8 cellular contexts compared by ENCODE assay signal in genomic region chr4:110510955-110511544, GRCh38. TPM values are rescaled to one million over a fixed set of nuclear protein-coding genes. Genes with fewer than 3 reads are reported as not detected.
DNase-seq lines count a peak whose midpoint lies in the region; ATAC-seq and TF ChIP-seq lines count a peak whose summit lies in the region.
"Had no signal": no experiment of that assay in that cellular context is flagged by ENCODE, and none has a peak within 500 bp of the region (broad histone marks: within the 10 kb centered on the region; RNA-seq: fewer than 3 reads in every experiment).

No MANE protein-coding gene starts in this region.

- H3K36me3 Mint-ChIP-seq in HFFc6 (ENCODE audit: low read depth), result no peaks in the 10 kb centered on the region
- H3K36me3 Mint-ChIP-seq in stimulated activated naive B cell treated with anti-CD40 and anti-IgM and Interleukin-4, amounts not matched to agents 10 μg/mL and 1 μg/mL and 100 μg/mL, for 72 hours, result no peaks in the 10 kb centered on the region

- 32 to 38% (median 37%) methylated on average over 4 of the region's 4 CpGs for WGBS in adrenal gland, 4 donors
- 38 to 40% methylated on average over 4 of the region's 4 CpGs for WGBS in lower leg skin, 2 donors

- TF ChIP-seq CTCF in GM10266 (IDR thresholded peaks at IDR 0.05; ENCODE audit: control insufficient read depth, insufficient read depth, low read depth, missing control alignments) (peak; percentile 50), HFFc6 (IDR thresholded peaks at IDR 0.05) (peak; percentile 93), adrenal gland (IDR thresholded peaks at IDR 0.05) (peak; percentile 47 to 77 (median 61)), right atrium auricular region (IDR thresholded peaks at IDR 0.05) (peak; percentile 48 to 79), lower leg skin (IDR thresholded peaks at IDR 0.05) (peak in 1 of 3 donors; percentile 45)

- peak; percentile 36 for DNase-seq in GM10266 (ENCODE audit: extremely low spot score)
- DNase-seq in HFFc6, result peak; percentile 48
- peak; percentile 16 for DNase-seq in NCI-H2029 treated with DMSO at 0.1 percent for 48 hours (lab: John Stamatoyannopoulos, UW)
- no peak for DNase-seq in adrenal gland
- DNase-seq in right atrium auricular region (ENCODE audit: low spot score), result no peak
- no peak for DNase-seq in stimulated activated naive B cell treated with anti-CD40 and anti-IgM and Interleukin-4, amounts not matched to agents 10 μg/mL and 1 μg/mL and 100 μg/mL, for 72 hours
- DNase-seq in lower leg skin (ENCODE audit: low spot score in 2 of 2), result no peak

- no peaks in the 10 kb centered on the region for H3K9me3 Mint-ChIP-seq in HFFc6
- no peaks in the 10 kb centered on the region for H3K9me3 Mint-ChIP-seq in stimulated activated naive B cell treated with anti-CD40 and anti-IgM and Interleukin-4, amounts not matched to agents 10 μg/mL and 1 μg/mL and 100 μg/mL, for 72 hours

- H3K9me3 ChIP-seq in adrenal gland (replicated peaks in 1 of 3), result no peaks in the 10 kb centered on the region
- no peaks in the 10 kb centered on the region for H3K9me3 ChIP-seq in right atrium auricular region

- intact Hi-C loops in adrenal gland (cut with DNase I) (no loop called here), lower leg skin (cut with DNase I; ENCODE audit: low total_unique reads) (no loop called here)

- H3K4me1 ChIP-seq in adrenal gland (replicated peaks in 1 of 2) (peaks cover 0 to 8% of the 10 kb centered on the region in 2 donors), right atrium auricular region (no peaks in the 10 kb centered on the region)

- peak; percentile 41 to 54 for ATAC-seq in stimulated activated naive B cell treated with anti-CD40 and anti-IgM and Interleukin-4, amounts not matched to agents 10 μg/mL and 1 μg/mL and 100 μg/mL, for 72 hours (replicated peaks)

- peaks cover 10% of the 10 kb centered on the region; the same call in 1 of the 2 replicates for H3K4me1 Mint-ChIP-seq in HFFc6 (ENCODE audit: low read depth)
- H3K4me1 Mint-ChIP-seq in stimulated activated naive B cell treated with anti-CD40 and anti-IgM and Interleukin-4, amounts not matched to agents 10 μg/mL and 1 μg/mL and 100 μg/mL, for 72 hours, result peaks cover 3 to 5% of the 10 kb centered on the region in 2 donors

- H3K27me3 ChIP-seq in adrenal gland, result no peaks in the 10 kb centered on the region
- H3K27me3 ChIP-seq in right atrium auricular region, result no peaks in the 10 kb centered on the region

- H3K36me3 ChIP-seq in adrenal gland (replicated peaks in 1 of 2) (no peaks in the 10 kb centered on the region), right atrium auricular region (no peaks in the 10 kb centered on the region)

- peaks cover 6% of the 10 kb centered on the region for H3K27me3 Mint-ChIP-seq in HFFc6 (ENCODE audit: insufficient read depth)
- no peaks in the 10 kb centered on the region for H3K27me3 Mint-ChIP-seq in stimulated activated naive B cell treated with anti-CD40 and anti-IgM and Interleukin-4, amounts not matched to agents 10 μg/mL and 1 μg/mL and 100 μg/mL, for 72 hours

- no peak for TF ChIP-seq POLR2A in adrenal gland (IDR thresholded peaks at IDR 0.05)
- no peak for TF ChIP-seq POLR2A in lower leg skin (IDR thresholded peaks at IDR 0.05)

- no peak overlapping the region for H3K27ac ChIP-seq in adrenal gland
- H3K27ac ChIP-seq in right atrium auricular region, result no peak overlapping the region

- no peak overlapping the region for H3K4me3 Mint-ChIP-seq in HFFc6
- H3K4me3 Mint-ChIP-seq in stimulated activated naive B cell treated with anti-CD40 and anti-IgM and Interleukin-4, amounts not matched to agents 10 μg/mL and 1 μg/mL and 100 μg/mL, for 72 hours, result no peak overlapping the region

- no peak overlapping the region for H3K4me3 ChIP-seq in adrenal gland
- no peak overlapping the region for H3K4me3 ChIP-seq in right atrium auricular region
- no peak overlapping the region for H3K4me3 ChIP-seq in lower leg skin (ENCODE audit: low read depth, poor library complexity, severe bottlenecking)

- no peak overlapping the region for H3K27ac Mint-ChIP-seq in HFFc6
- H3K27ac Mint-ChIP-seq in stimulated activated naive B cell treated with anti-CD40 and anti-IgM and Interleukin-4, amounts not matched to agents 10 μg/mL and 1 μg/mL and 100 μg/mL, for 72 hours, result no peak overlapping the region

RNA-seq across cellular contexts. Expression of gene ENPEP, which starts 35.1 kb away (rescaled TPM):
- under 1 TPM in 3 of 6 experiments, not detected in 3; 0.03 to 0.07 (median 0.03) TPM for total RNA-seq in HFFc6 (2021; fragmentation: NEBNext Ultra II Directional; extraction: Animal tissue kit (Norgen Biotek cat#: 25700))
- total RNA-seq in adrenal gland, result 1 to 10 TPM; 4.3 to 9.0 (median 5.5) TPM
- polyA plus RNA-seq in adrenal gland, result 1 to 10 TPM; 2.5 to 4.6 (median 4.4) TPM
- 1 to 10 TPM; 3.3 to 3.5 TPM for total RNA-seq in right atrium auricular region
- 1 to 10 TPM in 3 of 4 donors, under 1 TPM in 1; 0.39 to 3.1 (median 1.9) TPM for total RNA-seq in lower leg skin
- total RNA-seq: activated CD8-positive, alpha-beta memory T cell treated with anti-CD3 and anti-CD28 coated beads for 36 hours had no signal

Comparison
In these comparisons a context has a peak if more than half of its experiments do, and no peak if none do; other contexts are left out.
1. DNase-seq: peak in GM10266 (single experiment), HFFc6 (single experiment) and NCI-H2029 treated with DMSO at 0.1 percent for 48 hours (single experiment); none in adrenal gland (0 of 7), right atrium auricular region (single experiment), stimulated activated naive B cell treated with anti-CD40 and anti-IgM and Interleukin-4, amounts not matched to agents 10 μg/mL and 1 μg/mL and 100 μg/mL, for 72 hours (single experiment) and lower leg skin (0 of 2).